20 cellular contexts compared by ENCODE assay signal in genomic region chr3:123392871-123393620, GRCh38. TPM values are rescaled to one million over a fixed set of nuclear protein-coding genes. Genes with fewer than 3 reads are reported as not detected.
DNase-seq lines count a peak whose midpoint lies in the region; ATAC-seq and TF ChIP-seq lines count a peak whose summit lies in the region.
"Had no signal": no experiment of that assay in that cellular context is flagged by ENCODE, and none has a peak within 500 bp of the region (broad histone marks: within the 10 kb centered on the region; RNA-seq: fewer than 3 reads in every experiment).

No MANE protein-coding gene starts in this region.

- TF ChIP-seq CTCF in AG10803 (conservative IDR thresholded peaks at IDR 0.05; ENCODE audit: low read length) (no peak), HFFc6 (IDR thresholded peaks at IDR 0.05) (no peak), esophagus muscularis mucosa (IDR thresholded peaks at IDR 0.05) (no peak)

- no peak overlapping the region for H3K27ac Mint-ChIP-seq in HFFc6
- H3K27ac Mint-ChIP-seq in stimulated activated memory B cell treated with anti-CD40 and anti-IgM and Interleukin-4, amounts not matched to agents 10 μg/mL and 1 μg/mL and 100 μg/mL, for 72 hours, result no peak overlapping the region
- H3K27ac Mint-ChIP-seq: stimulated activated naive B cell treated with anti-CD40 and anti-IgM and Interleukin-4, amounts not matched to agents 10 μg/mL and 1 μg/mL and 100 μg/mL, for 72 hours had no signal

- H3K36me3 ChIP-seq in esophagus muscularis mucosa (peaks cover 0 to 3% (median 0%) of the 10 kb centered on the region in 4 donors), rectal smooth muscle tissue (ENCODE audit: control insufficient read depth, insufficient read depth, low read length) (no peaks in the 10 kb centered on the region)
- H3K36me3 ChIP-seq: vagina had no signal

- no peak overlapping the region for H3K9ac ChIP-seq in rectal smooth muscle tissue (ENCODE audit: low read length)
- H3K9ac ChIP-seq: SK-N-SH had no signal

- WGBS in esophagus muscularis mucosa, result 82% methylated on average over 4 of the region's 4 CpGs

- H3K4me3 Mint-ChIP-seq in HFFc6, result no peak overlapping the region
- no peak overlapping the region for H3K4me3 Mint-ChIP-seq in stimulated activated memory B cell treated with anti-CD40 and anti-IgM and Interleukin-4, amounts not matched to agents 10 μg/mL and 1 μg/mL and 100 μg/mL, for 72 hours
- H3K4me3 Mint-ChIP-seq: stimulated activated naive B cell treated with anti-CD40 and anti-IgM and Interleukin-4, amounts not matched to agents 10 μg/mL and 1 μg/mL and 100 μg/mL, for 72 hours had no signal

- intact Hi-C loops in esophagus muscularis mucosa (cut with DNase I), result no loop called here

- ATAC-seq in stimulated activated memory B cell treated with anti-CD40 and anti-IgM and Interleukin-4, amounts not matched to agents 10 μg/mL and 1 μg/mL and 100 μg/mL, for 72 hours, result no peak
- ATAC-seq: GM12878; stimulated activated naive B cell treated with anti-CD40 and anti-IgM and Interleukin-4, amounts not matched to agents 10 μg/mL and 1 μg/mL and 100 μg/mL, for 72 hours had no signal

- no peaks in the 10 kb centered on the region for H3K36me3 Mint-ChIP-seq in HFFc6 (ENCODE audit: low read depth)
- H3K36me3 Mint-ChIP-seq in stimulated activated memory B cell treated with anti-CD40 and anti-IgM and Interleukin-4, amounts not matched to agents 10 μg/mL and 1 μg/mL and 100 μg/mL, for 72 hours, result no peaks in the 10 kb centered on the region
- H3K36me3 Mint-ChIP-seq: stimulated activated naive B cell treated with anti-CD40 and anti-IgM and Interleukin-4, amounts not matched to agents 10 μg/mL and 1 μg/mL and 100 μg/mL, for 72 hours had no signal

- peaks cover 26% of the 10 kb centered on the region for H3K4me1 Mint-ChIP-seq in HFFc6 (ENCODE audit: low read depth)
- H3K4me1 Mint-ChIP-seq in stimulated activated memory B cell treated with anti-CD40 and anti-IgM and Interleukin-4, amounts not matched to agents 10 μg/mL and 1 μg/mL and 100 μg/mL, for 72 hours, result no peaks in the 10 kb centered on the region
- H3K4me1 Mint-ChIP-seq: stimulated activated naive B cell treated with anti-CD40 and anti-IgM and Interleukin-4, amounts not matched to agents 10 μg/mL and 1 μg/mL and 100 μg/mL, for 72 hours had no signal

- no peak for TF ChIP-seq EP300 in esophagus muscularis mucosa (IDR thresholded peaks at IDR 0.05)

- no peaks in the 10 kb centered on the region for H3K27me3 ChIP-seq in esophagus muscularis mucosa
- H3K27me3 ChIP-seq in rectal smooth muscle tissue (ENCODE audit: control insufficient read depth, insufficient read depth, low read length), result no peaks in the 10 kb centered on the region
- H3K27me3 ChIP-seq: vagina had no signal

- H3K4me1 ChIP-seq in esophagus muscularis mucosa, result peaks cover 87 to 99% (median 93%) of the 10 kb centered on the region in 4 donors
- H3K4me1 ChIP-seq in rectal smooth muscle tissue (ENCODE audit: control insufficient read depth, insufficient read depth, low read length), result peaks cover 56% of the 10 kb centered on the region

- no peaks in the 10 kb centered on the region for H3K9me3 Mint-ChIP-seq in HFFc6
- no peaks in the 10 kb centered on the region for H3K9me3 Mint-ChIP-seq in stimulated activated memory B cell treated with anti-CD40 and anti-IgM and Interleukin-4, amounts not matched to agents 10 μg/mL and 1 μg/mL and 100 μg/mL, for 72 hours
- H3K9me3 Mint-ChIP-seq: stimulated activated naive B cell treated with anti-CD40 and anti-IgM and Interleukin-4, amounts not matched to agents 10 μg/mL and 1 μg/mL and 100 μg/mL, for 72 hours had no signal

- TF ChIP-seq POLR2A in esophagus muscularis mucosa (IDR thresholded peaks at IDR 0.05; ENCODE audit: low read depth), result no peak

- DNase-seq in AG10803 (ENCODE audit: low read depth) (peak; percentile 16), HFFc6 (peak; percentile 7), esophagus muscularis mucosa (ENCODE audit: extremely low spot score) (no peak), germinal center (ENCODE audit: low spot score) (no peak), SW480 (ENCODE audit: low spot score) (no peak)
- DNase-seq in activated CD4-positive, alpha-beta T cell treated with anti-CD3 and anti-CD28 coated beads, Interleukin-2, amount 50 U/mL, for 4 hours, result no peak
- DNase-seq: activated CD4-positive, alpha-beta T cell treated with anti-CD3 and anti-CD28 coated beads for 48 hours; activated CD8-positive, alpha-beta memory T cell treated with anti-CD3 and anti-CD28 coated beads, Interleukin-2, amount 50 U/mL, for 4 hours; activated gamma-delta T cell treated with Interleukin-2 at 50 U/mL for 16 hours; foreskin melanocyte; NCI-H187 treated with DMSO at 0.1 percent for 48 hours; NCI-H526; OCI-M1; SK-N-SH; stimulated activated naive B cell treated with anti-CD40 and anti-IgM and Interleukin-4, amounts not matched to agents 10 μg/mL and 1 μg/mL and 100 μg/mL, for 72 hours had no signal

- H3K27ac ChIP-seq in esophagus muscularis mucosa (replicated peaks in 1 of 4), result peak overlapping the region; percentile 91 to 97 (median 94)
- peak overlapping the region; percentile 97 for H3K27ac ChIP-seq in rectal smooth muscle tissue (ENCODE audit: low read depth, low read length)
- H3K27ac ChIP-seq: vagina had no signal

- H3K4me3 ChIP-seq in AG10803 (ENCODE audit: low read length), result no peak overlapping the region
- no peak overlapping the region for H3K4me3 ChIP-seq in esophagus muscularis mucosa
- no peak overlapping the region for H3K4me3 ChIP-seq in rectal smooth muscle tissue (ENCODE audit: low read length)
- H3K4me3 ChIP-seq: GM12878, vagina had no signal

- H3K27me3 Mint-ChIP-seq in HFFc6 (ENCODE audit: insufficient read depth), result peaks cover 32% of the 10 kb centered on the region
- H3K27me3 Mint-ChIP-seq in stimulated activated memory B cell treated with anti-CD40 and anti-IgM and Interleukin-4, amounts not matched to agents 10 μg/mL and 1 μg/mL and 100 μg/mL, for 72 hours, result peaks cover 31% of the 10 kb centered on the region

- no peaks in the 10 kb centered on the region for H3K9me3 ChIP-seq in esophagus muscularis mucosa
- H3K9me3 ChIP-seq: SK-N-SH, vagina had no signal

RNA-seq across cellular contexts. Expression of gene ADCY5, which starts 55.8 kb away (rescaled TPM):
- under 1 TPM; 0.09 to 0.95 (median 0.19) TPM for total RNA-seq in HFFc6 (2021; fragmentation: NEBNext Ultra II Directional; extraction: Animal tissue kit (Norgen Biotek cat#: 25700))
- total RNA-seq in esophagus muscularis mucosa, result 100 to 1,000 TPM; 133 to 228 (median 189) TPM
- total RNA-seq: GM12878, HepG2 had no signal

Comparison
In these comparisons a context has a peak if more than half of its experiments do, and no peak if none do; other contexts are left out.
1. DNase-seq: peak in AG10803 (single experiment) and HFFc6 (single experiment); none in esophagus muscularis mucosa (single experiment), germinal center (single experiment), SW480 (single experiment) and activated CD4-positive, alpha-beta T cell treated with anti-CD3 and anti-CD28 coated beads, Interleukin-2, amount 50 U/mL, for 4 hours (0 of 2).
2. RNA of gene ADCY5, which starts 55.8 kb away (total RNA-seq): 133 to 228 TPM in esophagus muscularis mucosa; 0.09 to 0.95 TPM in HFFc6; every median in the first group is over 10 times any median in the second.